ENCODE assay signal across 9 cellular contexts in genomic region chr7:107180378-107180777, GRCh38. TPM values are rescaled to one million over a fixed set of nuclear protein-coding genes. Genes with fewer than 3 reads are reported as not detected.
DNase-seq lines count a peak whose midpoint lies in the region; ATAC-seq, FAIRE-seq and TF ChIP-seq lines count a peak whose summit lies in the region.
"Had no signal": no experiment of that assay in that cellular context is flagged by ENCODE, and none has a peak within 500 bp of the region (broad histone marks: within the 10 kb centered on the region; RNA-seq: fewer than 3 reads in every experiment).

No MANE protein-coding gene starts in this region.

- ATAC-seq in activated T-helper 17 cell treated with anti-CD3 and anti-CD28 coated beads, Interleukin-2, amount 50 U/mL, for 72 hours (replicated peaks): peak; percentile 75
- ATAC-seq in GM21526 (IDR thresholded peaks at IDR 0.05; ENCODE audit: low FRiP score, unreplicated experiment): no peak
- no peak for ATAC-seq in HG03280 (IDR thresholded peaks at IDR 0.05; ENCODE audit: unreplicated experiment)

- dilution Hi-C loops in keratinocyte (cut with MboI; ENCODE audit: extremely low pct_ligation_motif_present, low sequenced_read_pairs): no loop called here

- peak; percentile 84 for FAIRE-seq in keratinocyte (lab: Jason Lieb, UNC)
- FAIRE-seq: colon had no signal

- H3K9me3 ChIP-seq in keratinocyte (ENCODE audit: control insufficient read depth, low read depth, low read length): no peaks in the 10 kb centered on the region

- peak overlapping the region; percentile 49 for H3K4me2 ChIP-seq in keratinocyte (ENCODE audit: control insufficient read depth, extremely low read depth, insufficient read depth, low read depth, low read length)

- TF ChIP-seq CTCF in AG09309 (IDR thresholded peaks at IDR 0.05; ENCODE audit: control insufficient read depth, insufficient read depth, low read depth, low read length, missing control alignments) (no peak), keratinocyte (optimal IDR thresholded peaks at IDR 0.05 in 1 of 3, IDR thresholded peaks at IDR 0.05 in 1 of 3, conservative IDR thresholded peaks at IDR 0.05 in 1 of 3; ENCODE audit: extremely low read depth in 1 of 3, insufficient read depth in 2 of 3, low read length in 3 of 3) (no peak)

- H4K20me1 ChIP-seq in keratinocyte (ENCODE audit: control insufficient read depth, extremely low read depth, insufficient read depth, low read length): no peaks in the 10 kb centered on the region

- peaks cover 14% of the 10 kb centered on the region for H3K79me2 ChIP-seq in keratinocyte (ENCODE audit: control insufficient read depth, insufficient read depth, low read length)

- H2AFZ ChIP-seq in keratinocyte (ENCODE audit: control insufficient read depth, low read length): no peak overlapping the region

- peaks cover 2 to 5% of the 10 kb centered on the region in 2 experiments for H3K36me3 ChIP-seq in keratinocyte (ENCODE audit: control insufficient read depth in 2 of 2, extremely low read depth in 1 of 2, insufficient read depth in 2 of 2, low read length in 2 of 2)

- peaks cover 13% of the 10 kb centered on the region for H3K4me1 ChIP-seq in keratinocyte (ENCODE audit: control insufficient read depth, extremely low read depth, insufficient read depth, low read length)

- H3K4me3 Mint-ChIP-seq in activated T-helper 17 cell treated with anti-CD3 and anti-CD28 coated beads, Interleukin-2, amount 50 U/mL, for 72 hours: peak overlapping the region; percentile 51

- no peaks in the 10 kb centered on the region for H3K9me3 Mint-ChIP-seq in activated T-helper 17 cell treated with anti-CD3 and anti-CD28 coated beads, Interleukin-2, amount 50 U/mL, for 72 hours

- H3K27ac Mint-ChIP-seq in activated T-helper 17 cell treated with anti-CD3 and anti-CD28 coated beads, Interleukin-2, amount 50 U/mL, for 72 hours: peak overlapping the region; percentile 79

- H3K36me3 Mint-ChIP-seq in activated T-helper 17 cell treated with anti-CD3 and anti-CD28 coated beads, Interleukin-2, amount 50 U/mL, for 72 hours (ENCODE audit: low read depth): peaks cover 81% of the 10 kb centered on the region

- DNase-seq in AG09309 (ENCODE audit: low read depth) (peak; percentile 23), NAMALWA (ENCODE audit: low spot score) (peak; percentile 40), keratinocyte (ENCODE audit: low read depth, low spot score) (no peak), GOT3 (lab: John Stamatoyannopoulos, UW) (no peak)
- DNase-seq in stimulated activated CD8-positive, alpha-beta memory T cell treated with anti-CD3 and anti-CD28 coated beads, Interleukin-4, amount 100 ng/mL, for 4 hours (ENCODE audit: low read depth in 2 of 2, low spot score in 1 of 2): peak; percentile 51 to 68

- H3K4me1 Mint-ChIP-seq in activated T-helper 17 cell treated with anti-CD3 and anti-CD28 coated beads, Interleukin-2, amount 50 U/mL, for 72 hours: peaks cover 19% of the 10 kb centered on the region

- no peaks in the 10 kb centered on the region for H3K9me1 ChIP-seq in keratinocyte (ENCODE audit: control insufficient read depth, extremely low read depth, insufficient read depth, low read length)

- H3K4me3 ChIP-seq in AG09309 (ENCODE audit: control insufficient read depth, low read depth, low read length) (no peak overlapping the region), keratinocyte (ENCODE audit: control insufficient read depth in 2 of 3, extremely low read depth in 1 of 3, insufficient read depth in 2 of 3, low read depth in 1 of 3, low read length in 3 of 3) (no peak overlapping the region)

- no peaks in the 10 kb centered on the region for H3K27me3 ChIP-seq in keratinocyte (ENCODE audit: control insufficient read depth, extremely low read depth, insufficient read depth, low read length)

- no peaks in the 10 kb centered on the region for H3K27me3 Mint-ChIP-seq in activated T-helper 17 cell treated with anti-CD3 and anti-CD28 coated beads, Interleukin-2, amount 50 U/mL, for 72 hours

- H3K9ac ChIP-seq in keratinocyte (ENCODE audit: control insufficient read depth, extremely low read depth, insufficient read depth, low read length): no peak overlapping the region

- peak overlapping the region; percentile 46 for H3K27ac ChIP-seq in keratinocyte (ENCODE audit: control insufficient read depth, insufficient read depth, low read length)

RNA-seq across cellular contexts. Expression of gene HBP1, which starts 11.6 kb away (rescaled TPM):
- total RNA-seq in activated T-helper 17 cell treated with anti-CD3 and anti-CD28 coated beads, Interleukin-2, amount 50 U/mL, for 72 hours: 10 to 100 TPM; 21.8 to 63.5 TPM
- polyA plus RNA-seq in keratinocyte: 26.3 to 42.8 TPM (median 36.3 TPM) in 3 replicates
- 93.0 TPM for polyA plus RNA-seq in keratinocyte (2011; ENCODE audit: low read depth)
- polyA plus RNA-seq in keratinocyte (2011; cell fraction: cytosol; rRNA removed): 23.7 and 42.5 TPM in 2 replicates
- 42.2 and 48.2 TPM in 2 replicates for polyA plus RNA-seq in keratinocyte (2011; cell fraction: nucleus; rRNA removed)
- 20.4 and 73.5 TPM in 2 replicates for polyA plus RNA-seq in keratinocyte (2012; ENCODE audit: low replicate concordance)
- 11.6 to 54.4 TPM (median 40.9 TPM) in 3 replicates for polyA minus RNA-seq in keratinocyte
- 21.9 TPM for polyA minus RNA-seq in keratinocyte (2011; cell fraction: cytosol; rRNA and poly(A)+ RNA removed)
- 32.6 and 60.5 TPM in 2 replicates for polyA minus RNA-seq in keratinocyte (2011; cell fraction: nucleus; rRNA and poly(A)+ RNA removed)

Comparison
In these comparisons a context has a peak if more than half of its experiments do, and no peak if none do; other contexts are left out.
1. DNase-seq: peak in AG09309 (single experiment), NAMALWA (single experiment) and stimulated activated CD8-positive, alpha-beta memory T cell treated with anti-CD3 and anti-CD28 coated beads, Interleukin-4, amount 100 ng/mL, for 4 hours (2 of 2); none in keratinocyte (single experiment) and GOT3 (single experiment).